ENCODE assay signal across 8 cellular contexts in the genomic region with DNA sequence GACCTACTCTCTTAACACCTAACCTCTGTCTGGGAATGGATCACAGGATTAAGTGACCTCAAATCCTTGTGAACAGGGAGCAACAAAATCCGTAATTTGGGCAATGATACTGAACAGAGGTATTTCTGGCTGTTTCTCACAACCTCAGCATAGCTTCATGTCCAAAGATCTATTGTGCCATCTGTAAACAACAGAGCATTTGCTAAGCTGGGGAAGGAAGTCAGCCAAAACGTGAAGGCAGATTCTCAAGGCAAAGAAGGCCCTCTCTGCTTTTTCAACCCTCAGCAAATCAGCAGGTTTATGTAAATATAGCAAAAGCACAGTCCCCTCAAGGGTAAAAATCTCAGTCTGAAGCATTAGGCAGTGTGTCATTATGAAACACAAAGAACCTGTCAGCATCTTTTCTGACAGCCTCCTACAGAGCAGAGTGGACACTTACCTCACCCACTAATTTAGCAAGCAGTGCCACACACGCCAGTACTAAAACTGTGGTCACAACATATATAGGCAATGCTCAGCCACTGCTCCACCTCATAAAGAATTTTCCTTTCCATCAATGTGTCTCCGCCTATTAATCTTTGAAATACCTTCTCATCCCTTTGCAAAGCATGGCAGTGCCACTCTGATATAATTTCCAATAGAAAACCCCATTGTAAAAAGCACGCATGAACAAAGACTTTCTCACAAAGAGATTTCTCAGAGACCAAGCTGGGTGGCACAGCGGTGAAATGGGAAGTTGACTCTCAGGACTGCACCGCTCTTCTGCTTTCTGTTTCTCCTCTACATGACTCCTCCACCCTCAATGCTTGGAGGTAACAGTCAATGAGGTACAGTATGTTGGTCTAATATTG.
DNase-seq lines count a peak whose midpoint lies in the region; ATAC-seq and TF ChIP-seq lines count a peak whose summit lies in the region.

No MANE protein-coding gene starts in this region.

- no peaks in the 10 kb centered on the region for H3K9me3 Mint-ChIP-seq in CD8-positive, alpha-beta T cell

- ATAC-seq in CD8-positive, alpha-beta T cell = peak; percentile 26
- ATAC-seq in GM19324 (IDR thresholded peaks at IDR 0.05; ENCODE audit: low FRiP score, unreplicated experiment) = peak; percentile 55
- peak; percentile 67 for ATAC-seq in HG03159 (IDR thresholded peaks at IDR 0.05; ENCODE audit: unreplicated experiment)

- intact Hi-C loops in CD8-positive, alpha-beta T cell (cut with DNase I, micrococcal nuclease) = no loop called here
- intact Hi-C loops in head of caudate nucleus (cut with DNase I) = no loop called here
- intact Hi-C loops in transverse colon (cut with DNase I; ENCODE audit: low total_unique reads) = no loop called here

- H3K36me3 ChIP-seq in CD8-positive, alpha-beta T cell (ENCODE audit: insufficient read depth, low read length) = no peaks in the 10 kb centered on the region
- H3K36me3 ChIP-seq in transverse colon = no peaks in the 10 kb centered on the region

- no peak for TF ChIP-seq EP300 in transverse colon (IDR thresholded peaks at IDR 0.05; ENCODE audit: low read depth)

- no peak for TF ChIP-seq POLR2A in transverse colon (IDR thresholded peaks at IDR 0.05)

- 68 to 94% methylated on average over 2 to 7 of the region's 7 CpGs for WGBS in transverse colon (ENCODE audit: low coverage in 1 of 2), 2 donors

- no peak for DNase-seq in CD8-positive, alpha-beta T cell
- DNase-seq in OCI-M1 (lab: John Stamatoyannopoulos, UW) (peak; percentile 32), head of caudate nucleus (peak in 26 of 42 donors; percentile 4 to 66 (median 32)), transverse colon (peak; percentile 25), NCI-H2171 (lab: John Stamatoyannopoulos, UW) (no peak)
- no peak for DNase-seq in stimulated activated CD4-positive, alpha-beta T cell treated with anti-CD3 and anti-CD28 coated beads, Interleukin-4, amount 100 ng/mL, for 4 hours

- H3K27me3 ChIP-seq in CD8-positive, alpha-beta T cell (ENCODE audit: insufficient read depth, low read length) = no peaks in the 10 kb centered on the region
- H3K27me3 ChIP-seq in transverse colon = no peaks in the 10 kb centered on the region

- no peaks in the 10 kb centered on the region for H3K27me3 Mint-ChIP-seq in CD8-positive, alpha-beta T cell (ENCODE audit: low read depth)

- peaks cover 2% of the 10 kb centered on the region for H3K36me3 Mint-ChIP-seq in CD8-positive, alpha-beta T cell

- peaks cover 49% of the 10 kb centered on the region for H3K4me1 Mint-ChIP-seq in CD8-positive, alpha-beta T cell (ENCODE audit: low read depth)

- POLR2A ChIA-PET in CD8-positive, alpha-beta T cell (lab: Charles Lee) = no interaction called here

- no peak for TF ChIP-seq CTCF in CD8-positive, alpha-beta T cell (IDR thresholded peaks at IDR 0.05)
- TF ChIP-seq CTCF in transverse colon (IDR thresholded peaks at IDR 0.05) = no peak

- H3K27ac ChIP-seq in CD8-positive, alpha-beta T cell (ENCODE audit: low read depth, low read length) = no peak overlapping the region
- H3K27ac ChIP-seq in transverse colon = peak overlapping the region in 1 of 4 donors; percentile 19

- no peak overlapping the region for H3K4me3 ChIP-seq in CD8-positive, alpha-beta T cell (ENCODE audit: low read depth, low read length)
- H3K4me3 ChIP-seq in transverse colon = no peak overlapping the region

- H3K4me3 Mint-ChIP-seq in CD8-positive, alpha-beta T cell = no peak overlapping the region

- no peaks in the 10 kb centered on the region for H3K9me3 ChIP-seq in CD8-positive, alpha-beta T cell (ENCODE audit: low read length)
- no peaks in the 10 kb centered on the region for H3K9me3 ChIP-seq in transverse colon

- CTCF ChIA-PET in CD8-positive, alpha-beta T cell (lab: Charles Lee) = no interaction called here

- peaks cover 2% of the 10 kb centered on the region for H3K4me1 ChIP-seq in CD8-positive, alpha-beta T cell (ENCODE audit: insufficient read depth, low read length)
- H3K4me1 ChIP-seq in transverse colon = peaks cover 0 to 25% (median 3%) of the 10 kb centered on the region in 4 donors

- no peak overlapping the region for H3K27ac Mint-ChIP-seq in CD8-positive, alpha-beta T cell

- in situ Hi-C loops in transverse colon (cut with MboI; ENCODE audit: low pct_ligation_motif_present in 1 of 4, low pct_unique_long_range_greater_than_20kb in 1 of 4, low sequenced_read_pairs in 3 of 4) = no loop called here

Comparison
In these comparisons a context has a peak if more than half of its experiments do, and no peak if none do; other contexts are left out.
1. DNase-seq: peak in OCI-M1 (single experiment), head of caudate nucleus (26 of 42) and transverse colon (single experiment); none in CD8-positive, alpha-beta T cell (0 of 7), stimulated activated CD4-positive, alpha-beta T cell treated with anti-CD3 and anti-CD28 coated beads, Interleukin-4, amount 100 ng/mL, for 4 hours (0 of 2) and NCI-H2171 (single experiment).
2. Peak in every context shown above with its lines, with median percentiles within 50 percentile points of each other: ATAC-seq.